ENCODE assay signal across 8 cellular contexts in genomic region chr17:82105417-82105881, GRCh38. TPM values are rescaled to one million over a fixed set of nuclear protein-coding genes. Genes with fewer than 3 reads are reported as not detected.
DNase-seq lines count a peak whose midpoint lies in the region; ATAC-seq lines count a peak whose summit lies in the region.

No MANE protein-coding gene starts in this region.

- peaks cover 6% of the 10 kb centered on the region for H3K4me1 ChIP-seq in iPS-15b (ENCODE audit: control insufficient read depth, insufficient read depth, low read length)

- H3K27ac Mint-ChIP-seq in activated CD4-positive, alpha-beta T cell treated with anti-CD3 and anti-CD28 coated beads, Interleukin-2, amount 10 ng/mL, durations not matched to agents 24 days and 14 days: peak overlapping the region; percentile 95
- peak overlapping the region; percentile 93 for H3K27ac Mint-ChIP-seq in T-helper 17 cell
- H3K27ac Mint-ChIP-seq in stimulated activated naive B cell treated with anti-CD40 and anti-IgM and Interleukin-4, amounts not matched to agents 10 μg/mL and 1 μg/mL and 100 μg/mL, for 72 hours: peak overlapping the region; percentile 98

- no peaks in the 10 kb centered on the region for H3K27me3 Mint-ChIP-seq in activated CD4-positive, alpha-beta T cell treated with anti-CD3 and anti-CD28 coated beads, Interleukin-2, amount 10 ng/mL, durations not matched to agents 24 days and 14 days
- H3K27me3 Mint-ChIP-seq in T-helper 17 cell: no peaks in the 10 kb centered on the region
- no peaks in the 10 kb centered on the region for H3K27me3 Mint-ChIP-seq in stimulated activated naive B cell treated with anti-CD40 and anti-IgM and Interleukin-4, amounts not matched to agents 10 μg/mL and 1 μg/mL and 100 μg/mL, for 72 hours

- H3K9ac ChIP-seq in iPS-15b (ENCODE audit: low read depth, low read length): peak overlapping the region; percentile 12

- no peak for ATAC-seq in T-helper 17 cell
- no peak for ATAC-seq in stimulated activated naive B cell treated with anti-CD40 and anti-IgM and Interleukin-4, amounts not matched to agents 10 μg/mL and 1 μg/mL and 100 μg/mL, for 72 hours (replicated peaks)
- no peak for ATAC-seq in HG03175 (IDR thresholded peaks at IDR 0.05; ENCODE audit: unreplicated experiment)
- ATAC-seq in HG02870 (IDR thresholded peaks at IDR 0.05; ENCODE audit: unreplicated experiment): no peak

- H3K4me1 Mint-ChIP-seq in activated CD4-positive, alpha-beta T cell treated with anti-CD3 and anti-CD28 coated beads, Interleukin-2, amount 10 ng/mL, durations not matched to agents 24 days and 14 days: peaks cover 17% of the 10 kb centered on the region
- peaks cover 20% of the 10 kb centered on the region for H3K4me1 Mint-ChIP-seq in T-helper 17 cell
- peaks cover 22 to 53% of the 10 kb centered on the region in 2 donors for H3K4me1 Mint-ChIP-seq in stimulated activated naive B cell treated with anti-CD40 and anti-IgM and Interleukin-4, amounts not matched to agents 10 μg/mL and 1 μg/mL and 100 μg/mL, for 72 hours

- no peak overlapping the region for H3K4me3 ChIP-seq in iPS-15b (ENCODE audit: low read depth, low read length)

- no peak for DNase-seq in activated CD4-positive, alpha-beta T cell treated with anti-CD3 and anti-CD28 coated beads, Interleukin-2, amount 10 ng/mL, durations not matched to agents 24 days and 14 days
- no peak for DNase-seq in activated CD4-positive, alpha-beta T cell treated with anti-CD3 and anti-CD28 coated beads, Interleukin-2, amount 50 U/mL, for 1 hour
- DNase-seq in T-helper 17 cell (no peak), foreskin melanocyte (no peak)
- DNase-seq in stimulated activated naive B cell treated with anti-CD40 and anti-IgM and Interleukin-4, amounts not matched to agents 10 μg/mL and 1 μg/mL and 100 μg/mL, for 72 hours: no peak

- H3K4me3 Mint-ChIP-seq in activated CD4-positive, alpha-beta T cell treated with anti-CD3 and anti-CD28 coated beads, Interleukin-2, amount 10 ng/mL, durations not matched to agents 24 days and 14 days: peak overlapping the region; percentile 93
- H3K4me3 Mint-ChIP-seq in T-helper 17 cell: peak overlapping the region; percentile 93
- peak overlapping the region; percentile 93 to 97 for H3K4me3 Mint-ChIP-seq in stimulated activated naive B cell treated with anti-CD40 and anti-IgM and Interleukin-4, amounts not matched to agents 10 μg/mL and 1 μg/mL and 100 μg/mL, for 72 hours

- H3K9me3 ChIP-seq in T-helper 17 cell (ENCODE audit: control insufficient read depth, low read length, poor library complexity, severe bottlenecking): no peaks in the 10 kb centered on the region
- H3K9me3 ChIP-seq in iPS-15b (ENCODE audit: control insufficient read depth, insufficient read depth, low read length): no peaks in the 10 kb centered on the region

- peaks cover 5% of the 10 kb centered on the region for H3K36me3 Mint-ChIP-seq in activated CD4-positive, alpha-beta T cell treated with anti-CD3 and anti-CD28 coated beads, Interleukin-2, amount 10 ng/mL, durations not matched to agents 24 days and 14 days (ENCODE audit: low read depth)
- H3K36me3 Mint-ChIP-seq in T-helper 17 cell (ENCODE audit: low read depth): no peaks in the 10 kb centered on the region
- H3K36me3 Mint-ChIP-seq in stimulated activated naive B cell treated with anti-CD40 and anti-IgM and Interleukin-4, amounts not matched to agents 10 μg/mL and 1 μg/mL and 100 μg/mL, for 72 hours: peaks cover 9 to 10% of the 10 kb centered on the region in 2 donors

- H3K36me3 ChIP-seq in iPS-15b (ENCODE audit: control insufficient read depth, insufficient read depth, low read length): no peaks in the 10 kb centered on the region

- H3K27me3 ChIP-seq in iPS-15b (ENCODE audit: control insufficient read depth, insufficient read depth, low read length): no peaks in the 10 kb centered on the region

- intact Hi-C loops in activated CD4-positive, alpha-beta T cell treated with anti-CD3 and anti-CD28 coated beads, Interleukin-2, amount 10 ng/mL, durations not matched to agents 24 days and 14 days (cut with micrococcal nuclease): no loop called here

- no peaks in the 10 kb centered on the region for H3K9me3 Mint-ChIP-seq in activated CD4-positive, alpha-beta T cell treated with anti-CD3 and anti-CD28 coated beads, Interleukin-2, amount 10 ng/mL, durations not matched to agents 24 days and 14 days
- no peaks in the 10 kb centered on the region for H3K9me3 Mint-ChIP-seq in stimulated activated naive B cell treated with anti-CD40 and anti-IgM and Interleukin-4, amounts not matched to agents 10 μg/mL and 1 μg/mL and 100 μg/mL, for 72 hours

RNA-seq across cellular contexts. Expression of gene FASN, which starts 7.4 kb away (rescaled TPM):
- 428 and 452 TPM in 2 replicates for total RNA-seq in activated CD4-positive, alpha-beta T cell treated with anti-CD3 and anti-CD28 coated beads, Interleukin-2, amount 10 ng/mL, durations not matched to agents 24 days and 14 days
- 100 to 1,000 TPM in 1 of 2 donors, 10 to 100 TPM in 1; 87.3 to 126 TPM for total RNA-seq in T-helper 17 cell

RNA-seq across cellular contexts. Expression of gene DUS1L, which starts 39.8 kb away (rescaled TPM):
- 230 and 232 TPM in 2 replicates for total RNA-seq in activated CD4-positive, alpha-beta T cell treated with anti-CD3 and anti-CD28 coated beads, Interleukin-2, amount 10 ng/mL, durations not matched to agents 24 days and 14 days
- 100 to 1,000 TPM; 130 to 131 TPM for total RNA-seq in T-helper 17 cell

RNA-seq across cellular contexts. Expression of gene GPS1, which starts 53.8 kb away (rescaled TPM):
- total RNA-seq in activated CD4-positive, alpha-beta T cell treated with anti-CD3 and anti-CD28 coated beads, Interleukin-2, amount 10 ng/mL, durations not matched to agents 24 days and 14 days: 117 and 118 TPM in 2 replicates
- total RNA-seq in T-helper 17 cell: 10 to 100 TPM; 63.2 to 66.1 TPM

RNA-seq across cellular contexts. Expression of gene RFNG, which starts 53.8 kb away (rescaled TPM):
- 21.4 and 30.8 TPM in 2 replicates for total RNA-seq in activated CD4-positive, alpha-beta T cell treated with anti-CD3 and anti-CD28 coated beads, Interleukin-2, amount 10 ng/mL, durations not matched to agents 24 days and 14 days
- 10 to 100 TPM; 26.5 to 28.3 TPM for total RNA-seq in T-helper 17 cell
